Comparison of ENCODE assay signal across 20 cellular contexts in the genomic region with DNA sequence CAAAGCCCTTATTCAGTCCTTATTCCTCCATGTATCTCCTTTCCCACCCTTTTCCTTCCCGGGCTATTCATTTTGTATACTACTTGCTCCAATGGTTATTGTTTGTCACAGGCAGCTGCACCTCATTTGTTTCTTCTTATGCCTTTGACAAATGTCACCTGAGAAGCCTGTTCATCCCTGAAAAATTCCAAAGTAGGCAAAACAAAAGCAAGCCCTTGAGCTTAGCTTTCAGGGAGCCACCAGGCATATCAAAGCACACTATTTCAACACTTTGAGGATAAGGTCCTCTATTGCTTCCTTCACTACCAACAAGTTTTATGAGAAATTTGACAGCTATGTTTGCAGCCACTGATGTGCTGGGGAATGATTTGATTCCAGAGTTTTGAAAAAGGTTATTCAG.
A peak's percentile ranks its signal among the peaks of the same experiment; 100 is the strongest.
DNase-seq lines count a peak whose midpoint lies in the region; TF ChIP-seq lines count a peak whose summit lies in the region.
"Had no signal": no experiment of that assay in that cellular context is flagged by ENCODE, and none has a peak within 500 bp of the region (broad histone marks: within the 10 kb centered on the region; RNA-seq: fewer than 3 reads in every experiment).

No MANE protein-coding gene starts in this region.

- H3K56ac ChIP-seq in H9 (ENCODE audit: insufficient read length, low read depth, low read length), result no peak overlapping the region

- peaks cover 17% of the 10 kb centered on the region in 2 experiments for H3K4me1 Mint-ChIP-seq in H9
- no peaks in the 10 kb centered on the region for H3K4me1 Mint-ChIP-seq in activated CD4-positive, alpha-beta memory T cell treated with anti-CD3 and anti-CD28 coated beads, Interleukin-2, amount 10 ng/mL, durations not matched to agents 7 days and 5 days

- no CpG with 5 or more reads among the region's 1 CpG for WGBS in H9 (ENCODE audit: extremely low coverage, insufficient read length, low lambda C conversion rate)
- no CpG with 5 or more reads among the region's 1 CpG for WGBS in trophoblast cell (ENCODE audit: extremely low coverage, insufficient coverage, insufficient read length)

- no peaks in the 10 kb centered on the region for H3K27me3 Mint-ChIP-seq in H9 (ENCODE audit: low read depth)
- no peaks in the 10 kb centered on the region for H3K27me3 Mint-ChIP-seq in activated CD4-positive, alpha-beta memory T cell treated with anti-CD3 and anti-CD28 coated beads, Interleukin-2, amount 10 ng/mL, durations not matched to agents 7 days and 5 days

- no peaks in the 10 kb centered on the region for H3K36me3 Mint-ChIP-seq in H9 (ENCODE audit: insufficient read depth in 1 of 3, low read depth in 3 of 3)
- H3K36me3 Mint-ChIP-seq in activated CD4-positive, alpha-beta memory T cell treated with anti-CD3 and anti-CD28 coated beads, Interleukin-2, amount 10 ng/mL, durations not matched to agents 7 days and 5 days (ENCODE audit: low read depth), result no peaks in the 10 kb centered on the region

- CTCF ChIA-PET in activated CD4-positive, alpha-beta memory T cell treated with anti-CD3 and anti-CD28 coated beads, Interleukin-2, amount 10 ng/mL, durations not matched to agents 7 days and 5 days (lab: Charles Lee), result no interaction called here

- peaks cover 0 to 3% of the 10 kb centered on the region in 2 experiments; a peak in 1 of 5 replicates for H3K9me3 Mint-ChIP-seq in H9
- H3K9me3 Mint-ChIP-seq in activated CD4-positive, alpha-beta memory T cell treated with anti-CD3 and anti-CD28 coated beads, Interleukin-2, amount 10 ng/mL, durations not matched to agents 7 days and 5 days, result peaks cover 14% of the 10 kb centered on the region

- no peak overlapping the region for H3K4me2 ChIP-seq in H9 (ENCODE audit: insufficient read depth, insufficient read length, low read length)
- no peak overlapping the region for H3K4me2 ChIP-seq in trophoblast cell (ENCODE audit: low read length)
- H3K4me2 ChIP-seq: KMS-11 had no signal

- H4K91ac ChIP-seq in H9 (ENCODE audit: insufficient read length, low read depth, low read length), result no peak overlapping the region
- H4K91ac ChIP-seq in trophoblast cell (ENCODE audit: low read depth, low read length), result no peak overlapping the region

- H3K18ac ChIP-seq in H9 (ENCODE audit: insufficient read length, low read depth, low read length), result no peak overlapping the region
- no peak overlapping the region for H3K18ac ChIP-seq in trophoblast cell (ENCODE audit: low read length)

- H3K27me3 ChIP-seq in H9 (ENCODE audit: insufficient read depth, low read length) (no peaks in the 10 kb centered on the region), NT2/D1 (ENCODE audit: insufficient read depth, insufficient read length) (no peaks in the 10 kb centered on the region), trophoblast cell (ENCODE audit: insufficient read depth, low read length) (no peaks in the 10 kb centered on the region)

- H2AFZ ChIP-seq in H9 (ENCODE audit: low read length) (no peak overlapping the region), trophoblast cell (ENCODE audit: insufficient read depth, low read length, poor library complexity) (no peak overlapping the region)

- H3K4ac ChIP-seq in H9 (ENCODE audit: low read depth, low read length), result no peak overlapping the region
- no peak overlapping the region for H3K4ac ChIP-seq in trophoblast cell (ENCODE audit: low read depth, low read length)

- H3K4me3 ChIP-seq in NT2/D1 (ENCODE audit: insufficient read length, low read depth), result no peak overlapping the region
- no peak overlapping the region for H3K4me3 ChIP-seq in trophoblast cell (ENCODE audit: low read depth, low read length)
- H3K4me3 ChIP-seq in foreskin fibroblast (ENCODE audit: low read depth in 1 of 2, low read length in 2 of 2), result no peak overlapping the region
- H3K4me3 ChIP-seq: SK-N-MC had no signal

- H4K12ac ChIP-seq in trophoblast cell (ENCODE audit: low read depth, low read length), result peak overlapping the region; percentile 18

- H3K4me1 ChIP-seq in H9 (ENCODE audit: insufficient read depth, low read length) (no peaks in the 10 kb centered on the region), NT2/D1 (ENCODE audit: insufficient read depth, insufficient read length) (no peaks in the 10 kb centered on the region), trophoblast cell (ENCODE audit: control insufficient read depth in 1 of 2, insufficient read depth in 2 of 2, low read length in 2 of 2) (no peaks in the 10 kb centered on the region)

- H3K79me2 ChIP-seq in H9 (ENCODE audit: insufficient read depth, low read length), result no peaks in the 10 kb centered on the region
- H3K79me2 ChIP-seq in trophoblast cell (ENCODE audit: control insufficient read depth, insufficient read depth, low read length, poor library complexity), result no peaks in the 10 kb centered on the region

- no peak overlapping the region for H3K23ac ChIP-seq in H9 (ENCODE audit: insufficient read length, low read depth, low read length)
- no peak overlapping the region for H3K23ac ChIP-seq in trophoblast cell (ENCODE audit: low read length)

- H2BK20ac ChIP-seq in H9 (ENCODE audit: low read depth, low read length, poor library complexity, severe bottlenecking), result no peak overlapping the region

- no peaks in the 10 kb centered on the region for H3K9me3 ChIP-seq in H9 (ENCODE audit: control insufficient read depth, low read depth, low read length)
- H3K9me3 ChIP-seq in NT2/D1 (ENCODE audit: insufficient read depth, low read length), result 0 out of 2 replicates have a peak, but pooled peaks cover 8% of the 10 kb centered on the region
- no peaks in the 10 kb centered on the region for H3K9me3 ChIP-seq in trophoblast cell (ENCODE audit: insufficient read depth, low read depth, low read length)

- H2BK5ac ChIP-seq in H9 (ENCODE audit: insufficient read length, low read length) (no peak overlapping the region), trophoblast cell (ENCODE audit: low read depth, low read length, poor library complexity) (peak overlapping the region; percentile 19)

- H2BK15ac ChIP-seq in H9 (ENCODE audit: low read depth, low read length), result no peak overlapping the region

- no peak overlapping the region for H3T11ph ChIP-seq in H9 (ENCODE audit: low read length)

- no peak for TF ChIP-seq POLR2A in erythroblast (IDR thresholded peaks at IDR 0.05; ENCODE audit: low read length)

- H3K14ac ChIP-seq in H9 (ENCODE audit: insufficient read depth, low read length) (no peak overlapping the region), trophoblast cell (ENCODE audit: low read length) (no peak overlapping the region)

- H3K9ac ChIP-seq in H9 (ENCODE audit: extremely low read depth, insufficient read length, low read length) (no peak overlapping the region), NT2/D1 (ENCODE audit: insufficient read length, low read depth) (no peak overlapping the region), trophoblast cell (ENCODE audit: low read length) (no peak overlapping the region)
- H3K9ac ChIP-seq: KMS-11 had no signal

- POLR2A ChIA-PET in activated CD4-positive, alpha-beta memory T cell treated with anti-CD3 and anti-CD28 coated beads, Interleukin-2, amount 10 ng/mL, durations not matched to agents 7 days and 5 days (lab: Charles Lee), result no interaction called here

- no peak overlapping the region for H4K5ac ChIP-seq in H9 (ENCODE audit: insufficient read length, low read depth, low read length)

- H2AK5ac ChIP-seq in H9 (ENCODE audit: insufficient read length, low read length) (no peak overlapping the region), trophoblast cell (ENCODE audit: low read length) (no peak overlapping the region)

- H3K27ac Mint-ChIP-seq in H9, result peak overlapping the region in 2 of 3 experiments; percentile 30 to 57; a peak in 2 of 7 replicates
- H3K27ac Mint-ChIP-seq in activated CD4-positive, alpha-beta memory T cell treated with anti-CD3 and anti-CD28 coated beads, Interleukin-2, amount 10 ng/mL, durations not matched to agents 7 days and 5 days, result no peak overlapping the region
- H3K27ac Mint-ChIP-seq: HFFc6; T-helper 2 cell treated with Interferon-gamma antibody and Interleukin-4, amounts not matched to agents 5 μg/mL and 100 μg/mL, for 36 hours had no signal

- H3K23me2 ChIP-seq in H9 (ENCODE audit: insufficient read length, low read depth, low read length, poor library complexity, severe bottlenecking), result no peaks in the 10 kb centered on the region

- TF ChIP-seq CTCF in H9 (conservative IDR thresholded peaks at IDR 0.05) (no peak), foreskin fibroblast (IDR thresholded peaks at IDR 0.05; ENCODE audit: low read depth, low read length) (no peak)

- H4K20me1 ChIP-seq in H9 (ENCODE audit: control insufficient read depth, insufficient read depth, insufficient read length), result no peaks in the 10 kb centered on the region

- H2BK12ac ChIP-seq in H9 (ENCODE audit: insufficient read length, low read depth, low read length) (no peak overlapping the region), trophoblast cell (ENCODE audit: low read length) (no peak overlapping the region)

- DNase-seq in H9, result no peak
- DNase-seq in NCI-H2107 (lab: John Stamatoyannopoulos, UW), result peak; percentile 54
- peak; percentile 47 for DNase-seq in NT2/D1 (ENCODE audit: low read depth, low spot score)
- DNase-seq in trophoblast cell, result no peak
- no peak for DNase-seq in activated CD4-positive, alpha-beta memory T cell treated with anti-CD3 and anti-CD28 coated beads, Interleukin-2, amount 10 ng/mL, durations not matched to agents 7 days and 5 days
- no peak for DNase-seq in erythroblast (lab: John Stamatoyannopoulos, UW)
- no peak for DNase-seq in foreskin fibroblast
- DNase-seq: ACHN, C1 segment of cervical spinal cord, DND-41, HFFc6, NCI-H1436 treated with DMSO at 0.1 percent for 48 hours, NCI-H2081, NCI-H2227 treated with DMSO at 0.1 percent for 48 hours, NCI-H774, OCI-M1, Right ventricle myocardium superior had no signal

- H3K79me1 ChIP-seq in H9 (ENCODE audit: insufficient read depth, low read depth, low read length, poor library complexity, severe bottlenecking), result no peaks in the 10 kb centered on the region
- no peaks in the 10 kb centered on the region for H3K79me1 ChIP-seq in trophoblast cell (ENCODE audit: low read length)

- no peak overlapping the region; a peak in 1 of 5 replicates for H3K4me3 Mint-ChIP-seq in H9
- no peak overlapping the region for H3K4me3 Mint-ChIP-seq in activated CD4-positive, alpha-beta memory T cell treated with anti-CD3 and anti-CD28 coated beads, Interleukin-2, amount 10 ng/mL, durations not matched to agents 7 days and 5 days
- H3K4me3 Mint-ChIP-seq: HFFc6; T-helper 2 cell treated with Interferon-gamma antibody and Interleukin-4, amounts not matched to agents 5 μg/mL and 100 μg/mL, for 36 hours had no signal

- H4K8ac ChIP-seq in H9 (replicated peaks; ENCODE audit: insufficient read length, low read depth, low read length) (no peak overlapping the region), trophoblast cell (ENCODE audit: low read depth, low read length) (no peak overlapping the region)

- H3K27ac ChIP-seq in H9 (ENCODE audit: insufficient read length, low read depth, low read length), result no peak overlapping the region
- no peak overlapping the region for H3K27ac ChIP-seq in trophoblast cell (ENCODE audit: low read depth, low read length)
- H3K27ac ChIP-seq: KMS-11, SK-N-MC had no signal

- H3K36me3 ChIP-seq in NT2/D1 (ENCODE audit: insufficient read depth, insufficient read length, low read length) (no peaks in the 10 kb centered on the region), trophoblast cell (ENCODE audit: control insufficient read depth in 1 of 2, insufficient read depth in 2 of 2, low read length in 2 of 2) (no peaks in the 10 kb centered on the region)

- H2BK120ac ChIP-seq in H9 (ENCODE audit: low read depth, low read length, poor library complexity, severe bottlenecking) (no peak overlapping the region), trophoblast cell (ENCODE audit: insufficient read depth, low read length, poor library complexity) (no peak overlapping the region)

Comparison
In these comparisons a context has a peak if more than half of its experiments do, and no peak if none do; other contexts are left out.
1. DNase-seq: peak in NCI-H2107 (single experiment) and NT2/D1 (single experiment); none in H9 (single experiment), trophoblast cell (0 of 2), activated CD4-positive, alpha-beta memory T cell treated with anti-CD3 and anti-CD28 coated beads, Interleukin-2, amount 10 ng/mL, durations not matched to agents 7 days and 5 days (single experiment), erythroblast (0 of 2) and foreskin fibroblast (0 of 2).